Comparison of ENCODE assay signal across 11 cellular contexts in genomic region chr18:59861963-59862819, GRCh38. TPM values are rescaled to one million over a fixed set of nuclear protein-coding genes. Genes with fewer than 3 reads are reported as not detected.
DNase-seq lines count a peak whose midpoint lies in the region; ATAC-seq and TF ChIP-seq lines count a peak whose summit lies in the region.
"Had no signal": no experiment of that assay in that cellular context is flagged by ENCODE, and none has a peak within 500 bp of the region (broad histone marks: within the 10 kb centered on the region; RNA-seq: fewer than 3 reads in every experiment).

No MANE protein-coding gene starts in this region.

- H3K4me3 ChIP-seq in ascending aorta, result no peak overlapping the region

- intact Hi-C loops in ascending aorta (cut with DNase I) (no loop called here), left cardiac atrium (cut with DNase I) (no loop called here)

- H3K27me3 ChIP-seq in foreskin keratinocyte, result no peaks in the 10 kb centered on the region
- H3K27me3 ChIP-seq in ascending aorta, result no peaks in the 10 kb centered on the region
- H3K27me3 ChIP-seq: neutrophil had no signal

- H3K4me1 ChIP-seq in foreskin keratinocyte (peaks cover 27% of the 10 kb centered on the region), ascending aorta (no peaks in the 10 kb centered on the region)

- ATAC-seq in GM18867 (IDR thresholded peaks at IDR 0.05; ENCODE audit: unreplicated experiment), result peak; percentile 78
- ATAC-seq in GM21786 (IDR thresholded peaks at IDR 0.05; ENCODE audit: unreplicated experiment), result peak; percentile 81
- ATAC-seq in HG03457 (IDR thresholded peaks at IDR 0.05; ENCODE audit: unreplicated experiment), result peak; percentile 73
- peak; percentile 54 for ATAC-seq in foreskin keratinocyte
- no peak for ATAC-seq in left cardiac atrium
- ATAC-seq: PC-3 had no signal

- no peak overlapping the region for H3K27ac ChIP-seq in foreskin keratinocyte
- H3K27ac ChIP-seq in ascending aorta, result no peak overlapping the region
- H3K27ac ChIP-seq: neutrophil had no signal

- in situ Hi-C loops in G401 (cut with HindIII; ENCODE audit: low sequenced_read_pairs), result no loop called here

- TF ChIP-seq CTCF in foreskin keratinocyte (conservative IDR thresholded peaks at IDR 0.05), result no peak
- TF ChIP-seq CTCF in ascending aorta (IDR thresholded peaks at IDR 0.05), result no peak

- no peaks in the 10 kb centered on the region for H3K36me3 ChIP-seq in ascending aorta
- H3K36me3 ChIP-seq: neutrophil had no signal

- H3K9me3 ChIP-seq in ascending aorta, result no peaks in the 10 kb centered on the region
- H3K9me3 ChIP-seq: neutrophil had no signal

- DNase-seq in foreskin keratinocyte (peak; percentile 79 to 86), ascending aorta (ENCODE audit: low spot score in 2 of 2) (no peak), G401 (ENCODE audit: low spot score) (no peak), left cardiac atrium (no peak), NCI-H1436 treated with DMSO at 0.1 percent for 48 hours (lab: John Stamatoyannopoulos, UW) (no peak)
- DNase-seq: EL, PC-3 had no signal

RNA-seq across cellular contexts. Expression of gene PMAIP1, which starts 37.6 kb away (rescaled TPM):
- total RNA-seq in foreskin keratinocyte (31.5 and 43.9 TPM in 2 replicates), ascending aorta (not detected), left cardiac atrium (under 1 TPM; 0.50 TPM)
- 19.6 and 30.1 TPM in 2 replicates for polyA plus RNA-seq in foreskin keratinocyte
- 0.27 TPM in 1 of 2 replicates, not detected in the other for total RNA-seq in G401 (2014; rRNA removed; shearing (Covaris generic))

Comparison
In these comparisons a context has a peak if more than half of its experiments do, and no peak if none do; other contexts are left out.
1. ATAC-seq: peak in GM18867 (single experiment), GM21786 (single experiment), HG03457 (single experiment) and foreskin keratinocyte (single experiment); none in left cardiac atrium (0 of 2).
2. DNase-seq: peak in foreskin keratinocyte (2 of 2); none in ascending aorta (0 of 2), G401 (single experiment), left cardiac atrium (single experiment) and NCI-H1436 treated with DMSO at 0.1 percent for 48 hours (single experiment).
3. RNA of gene PMAIP1, which starts 37.6 kb away (total RNA-seq): 31.5 to 43.9 TPM in foreskin keratinocyte; 0.50 TPM in left cardiac atrium, 0.27 TPM in G401 and not detected in ascending aorta (single experiment); every median in the first group is over 10 times any median in the second.